In the genomic region with DNA sequence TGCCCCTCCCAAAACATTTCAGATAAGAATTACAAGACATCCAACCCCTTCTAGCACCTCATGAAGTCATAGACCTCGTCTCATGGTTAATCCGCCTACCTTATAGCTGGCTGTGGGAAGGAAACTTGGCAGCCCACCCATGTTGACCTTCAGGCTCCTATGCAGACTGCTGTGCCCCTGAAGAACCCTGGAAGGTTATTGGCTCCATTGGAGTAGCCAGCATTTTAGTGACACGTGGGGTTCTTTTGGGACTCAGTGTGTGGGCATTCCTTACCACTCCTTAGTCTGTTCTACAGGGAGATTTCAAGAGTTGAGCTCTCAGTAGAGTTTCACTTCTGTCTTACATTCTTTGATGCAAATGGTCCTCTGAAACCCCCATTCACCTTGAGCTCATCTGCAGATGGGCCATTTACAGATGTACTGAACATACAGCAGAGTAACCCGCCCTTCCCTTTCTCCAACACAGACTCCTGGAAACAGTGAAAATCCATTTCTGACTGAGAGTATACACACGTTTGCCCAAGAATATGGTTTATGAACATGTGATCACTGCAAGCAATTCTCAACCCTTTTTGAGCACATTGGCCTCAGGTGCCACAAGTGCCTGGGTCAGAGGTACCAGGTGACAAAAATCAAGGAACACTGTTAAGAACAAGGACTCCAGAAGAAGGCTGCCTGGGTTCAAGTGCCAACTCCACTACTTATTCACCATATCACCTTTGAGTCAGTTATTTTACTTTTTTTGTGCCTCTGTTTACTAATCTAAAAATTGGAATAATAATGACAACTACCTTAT, we compare ENCODE assay signal across 14 cellular contexts.
DNase-seq lines count a peak whose midpoint lies in the region; ATAC-seq lines count a peak whose summit lies in the region.
"Had no signal": no experiment of that assay in that cellular context is flagged by ENCODE, and none has a peak within 500 bp of the region (broad histone marks: within the 10 kb centered on the region; RNA-seq: fewer than 3 reads in every experiment).

No MANE protein-coding gene starts in this region.

- peak; percentile 55 for ATAC-seq in GM18519 (IDR thresholded peaks at IDR 0.05; ENCODE audit: low FRiP score, unreplicated experiment)
- peak; percentile 64 for ATAC-seq in GM21515 (IDR thresholded peaks at IDR 0.05; ENCODE audit: unreplicated experiment)
- ATAC-seq in HG03354 (IDR thresholded peaks at IDR 0.05; ENCODE audit: poor library complexity, severe bottlenecking, unreplicated experiment): peak; percentile 49
- ATAC-seq: stimulated activated naive CD8-positive, alpha-beta T cell treated with anti-CD3 and anti-CD28 coated beads, Interleukin-15, Interleukin-2, amounts not matched to agents 100 U/mL and 50 U/mL, for 24 hours had no signal

- DNase-seq in germinal center (ENCODE audit: low spot score): peak; percentile 12
- no peak for DNase-seq in retina
- no peak for DNase-seq in kidney glomerular epithelial cell (lab: John Stamatoyannopoulos, UW)
- DNase-seq in NCI-H1092 treated with DMSO at 0.1 percent for 48 hours (lab: John Stamatoyannopoulos, UW): no peak
- no peak for DNase-seq in hepatic stellate cell (ENCODE audit: low spot score)
- DNase-seq: colonic mucosa; DMS79; H7; OCI-M1; stimulated activated naive CD8-positive, alpha-beta T cell treated with anti-CD3 and anti-CD28 coated beads, Interleukin-15, Interleukin-2, amounts not matched to agents 100 U/mL and 50 U/mL, for 24 hours; WERI-Rb-1 had no signal
